Comparison of ENCODE assay signal across 19 cellular contexts in the genomic region with DNA sequence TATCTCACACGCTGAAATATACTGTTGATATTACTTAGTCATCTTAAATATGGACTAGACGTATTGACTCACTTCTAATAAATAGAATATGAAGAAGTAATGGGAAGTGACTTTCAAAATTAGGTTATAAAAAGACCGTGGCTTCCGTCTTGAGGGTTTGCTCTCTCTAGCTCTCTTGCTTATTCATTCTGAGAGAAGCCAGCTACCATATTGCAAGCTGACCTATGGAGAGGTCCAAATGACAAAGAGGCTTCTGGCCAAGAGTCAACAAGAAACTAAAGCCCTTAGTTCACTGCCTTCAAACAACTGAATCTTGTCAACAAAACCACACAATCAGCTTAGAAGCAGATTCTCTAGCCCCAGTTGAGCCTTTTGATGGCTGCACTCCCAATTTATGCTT. TPM values are rescaled to one million over a fixed set of nuclear protein-coding genes. Genes with fewer than 3 reads are reported as not detected.
DNase-seq lines count a peak whose midpoint lies in the region; ATAC-seq and TF ChIP-seq lines count a peak whose summit lies in the region.
"Had no signal": no experiment of that assay in that cellular context is flagged by ENCODE, and none has a peak within 500 bp of the region (broad histone marks: within the 10 kb centered on the region; RNA-seq: fewer than 3 reads in every experiment).

No MANE protein-coding gene starts in this region.

- TF ChIP-seq POLR2A in tibial nerve (IDR thresholded peaks at IDR 0.05): no peak

- 75 to 87% methylated on average over 4 of the region's 4 CpGs for WGBS in tibial nerve, 2 donors

- POLR2A ChIA-PET in A673 (lab: Charles Lee; ENCODE audit: low non-redundant PET): no interaction called here

- H3K27me3 ChIP-seq in GM06990 (replicated peaks; ENCODE audit: control insufficient read depth, insufficient read depth, low read length) (no peaks in the 10 kb centered on the region), A673 (replicated peaks; ENCODE audit: insufficient read depth, low read depth, low read length, poor library complexity) (peaks cover 4% of the 10 kb centered on the region), tibial nerve (no peaks in the 10 kb centered on the region)
- H3K27me3 ChIP-seq: esophagus squamous epithelium, testis had no signal

- no peaks in the 10 kb centered on the region for H3K9me3 ChIP-seq in A673 (ENCODE audit: low read depth, low read length, poor library complexity, severe bottlenecking)
- H3K9me3 ChIP-seq in tibial nerve: peaks cover 0 to 2% (median 0%) of the 10 kb centered on the region in 4 donors
- H3K9me3 ChIP-seq: esophagus squamous epithelium, testis had no signal

- DNase-seq in GM06990 (ENCODE audit: extremely low read depth, insufficient read length): peak; percentile 63
- DNase-seq in stimulated activated CD4-positive, alpha-beta T cell treated with anti-CD3 and anti-CD28 coated beads, Interleukin-4, amount 100 ng/mL, for 1 hour: no peak
- no peak for DNase-seq in A673 (ENCODE audit: low spot score)
- no peak for DNase-seq in tibial nerve (ENCODE audit: low spot score in 2 of 2)
- DNase-seq: activated CD4-positive, alpha-beta T cell treated with anti-CD3 and anti-CD28 coated beads, Interleukin-2, amount 10 ng/mL, durations not matched to agents 7 days and 5 days; CD4-positive, alpha-beta memory T cell; esophagus squamous epithelium; HFFc6; hippocampal formation; NCI-H2029; NCI-H69; SHP77 treated with DMSO at 0.1 percent for 48 hours; testis had no signal

- BruUV-seq in A673 (replicated peaks; lab: Mats Ljungman, UMichigan): no TSS peak

- TF ChIP-seq EP300 in tibial nerve (IDR thresholded peaks at IDR 0.05): no peak

- no peak for TF ChIP-seq CTCF in GM06990 (IDR thresholded peaks at IDR 0.05; ENCODE audit: insufficient read depth, low read length, poor library complexity, severe bottlenecking)
- TF ChIP-seq CTCF in A673 (conservative IDR thresholded peaks at IDR 0.05; ENCODE audit: low read depth, low read length): no peak
- no peak for TF ChIP-seq CTCF in tibial nerve (IDR thresholded peaks at IDR 0.05)

- intact Hi-C loops in A673 (cut with micrococcal nuclease; ENCODE audit: unreplicated experiment): no loop called here

- CTCF ChIA-PET in A673 (lab: Charles Lee): no interaction called here

- H3K4me3 ChIP-seq in GM06990 (replicated peaks; ENCODE audit: low read depth, low read length): no peak overlapping the region
- H3K4me3 ChIP-seq in A673 (ENCODE audit: low read depth, low read length, poor library complexity, severe bottlenecking): no peak overlapping the region
- H3K4me3 ChIP-seq in tibial nerve: no peak overlapping the region
- H3K4me3 ChIP-seq: esophagus squamous epithelium, testis had no signal

- no peaks in the 10 kb centered on the region for H3K4me1 ChIP-seq in A673 (ENCODE audit: insufficient read depth, low read length, poor library complexity, severe bottlenecking)
- H3K4me1 ChIP-seq in tibial nerve: no peaks in the 10 kb centered on the region
- H3K4me1 ChIP-seq: esophagus squamous epithelium, testis had no signal

- H3K27ac ChIP-seq in A673 (ENCODE audit: low read depth, low read length, poor library complexity, severe bottlenecking) (no peak overlapping the region), tibial nerve (no peak overlapping the region)
- H3K27ac ChIP-seq: esophagus squamous epithelium, testis had no signal

- H3K36me3 ChIP-seq in GM06990 (ENCODE audit: control insufficient read depth, insufficient read depth, low read length): no peaks in the 10 kb centered on the region
- no peaks in the 10 kb centered on the region for H3K36me3 ChIP-seq in A673 (ENCODE audit: insufficient read depth, low read length, poor library complexity, severe bottlenecking)
- H3K36me3 ChIP-seq in tibial nerve: no peaks in the 10 kb centered on the region
- H3K36me3 ChIP-seq: esophagus squamous epithelium had no signal

- ATAC-seq in GM18873 (IDR thresholded peaks at IDR 0.05; ENCODE audit: low FRiP score, unreplicated experiment): peak; percentile 72
- peak; percentile 86 for ATAC-seq in GM21619 (IDR thresholded peaks at IDR 0.05; ENCODE audit: unreplicated experiment)
- ATAC-seq in HG03354 (IDR thresholded peaks at IDR 0.05; ENCODE audit: poor library complexity, severe bottlenecking, unreplicated experiment): peak; percentile 62
- no peak for ATAC-seq in GM18861 (IDR thresholded peaks at IDR 0.05; ENCODE audit: unreplicated experiment)

RNA-seq across cellular contexts. Expression of a gene that starts 46.1 kb away (rescaled TPM):
- total RNA-seq in A673 (2021): not detected in 2 replicates
- total RNA-seq in tibial nerve: not detected
- total RNA-seq: A172; activated CD4-positive, alpha-beta T cell treated with anti-CD3 and anti-CD28 coated beads, Interleukin-2, amount 10 ng/mL, durations not matched to agents 7 days and 5 days; CD4-positive, alpha-beta memory T cell; esophagus squamous epithelium; HFFc6; MCF 10A had no signal
